In genomic region chr15:28881600-28881999, GRCh38 we compare ENCODE assay signal across 1 cellular context.
TF ChIP-seq lines count a peak whose summit lies in the region.

No MANE protein-coding gene starts in this region.

TF ChIP-seq in GM23338, 12 proteins besides CTCF, POLR2A, EP300 and RAD21:
- TF ChIP-seq EZH2phosphoT487 (IDR thresholded peaks at IDR 0.05; ENCODE audit: unreplicated experiment), result no peak
- no peak for TF ChIP-seq ZNF331 (CRISPR knock-in tag; IDR thresholded peaks at IDR 0.05; ENCODE audit: low read depth)
- TF ChIP-seq JUNB (IDR thresholded peaks at IDR 0.05; ENCODE audit: unreplicated experiment), result no peak
- TF ChIP-seq ZNF114 (CRISPR knock-in tag; IDR thresholded peaks at IDR 0.05), result no peak
- TF ChIP-seq ETS1 (IDR thresholded peaks at IDR 0.05), result no peak
- no peak for TF ChIP-seq CREB1 (CRISPR knock-in tag; IDR thresholded peaks at IDR 0.05; ENCODE audit: low read depth)
- TF ChIP-seq EZH2 (IDR thresholded peaks at IDR 0.05; ENCODE audit: low read depth, unreplicated experiment), result no peak
- TF ChIP-seq REST (IDR thresholded peaks at IDR 0.05; ENCODE audit: unreplicated experiment), result no peak
- no peak for TF ChIP-seq ZNF462 (CRISPR knock-in tag; IDR thresholded peaks at IDR 0.05)
- no peak for TF ChIP-seq POLR2AphosphoS5 (IDR thresholded peaks at IDR 0.05; ENCODE audit: low read depth)
